ENCODE assay signal across 15 cellular contexts in the genomic region with DNA sequence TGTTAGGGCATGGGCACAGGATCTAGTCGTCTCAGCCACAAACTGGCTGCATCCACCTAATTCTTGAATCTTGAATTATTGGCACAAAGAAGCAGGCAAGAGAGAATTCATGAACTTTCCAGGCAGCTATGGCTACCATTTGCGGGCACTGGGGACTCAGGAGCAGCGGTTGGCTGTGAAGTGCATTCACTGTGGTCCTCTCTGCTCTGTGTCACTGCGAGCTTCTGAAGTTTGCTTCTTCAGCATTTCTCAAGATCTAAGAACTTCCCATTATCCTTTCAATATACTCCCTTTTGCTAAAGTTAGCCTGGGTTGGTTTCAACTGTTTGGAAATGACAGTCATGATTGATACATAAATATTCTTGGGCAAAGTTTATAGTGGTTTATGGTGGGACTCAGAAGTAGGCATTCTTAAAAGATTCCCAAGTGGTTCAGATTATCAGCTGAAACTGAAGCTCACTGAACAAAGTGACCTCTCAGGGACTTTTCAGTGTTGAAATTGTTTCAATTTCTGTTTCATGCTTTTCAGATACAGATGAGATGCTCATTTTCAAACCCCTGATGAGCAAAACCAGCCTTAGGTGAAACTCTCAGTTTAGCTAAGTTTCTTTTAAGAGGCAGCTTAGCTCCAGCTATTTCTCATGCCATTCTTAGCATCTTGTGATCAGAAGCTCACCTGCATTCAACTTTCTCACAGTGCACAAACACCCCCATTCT.
DNase-seq lines count a peak whose midpoint lies in the region; ATAC-seq and TF ChIP-seq lines count a peak whose summit lies in the region.
"Had no signal": no experiment of that assay in that cellular context is flagged by ENCODE, and none has a peak within 500 bp of the region (broad histone marks: within the 10 kb centered on the region; RNA-seq: fewer than 3 reads in every experiment).

No MANE protein-coding gene starts in this region.

- H3K9me3 ChIP-seq in upper lobe of left lung: no peaks in the 10 kb centered on the region

- no peak overlapping the region for H3K4me3 ChIP-seq in upper lobe of left lung
- H3K4me3 ChIP-seq: lung had no signal

- H3K27me3 ChIP-seq in upper lobe of left lung: no peaks in the 10 kb centered on the region

- no peak overlapping the region for H3K27ac ChIP-seq in upper lobe of left lung

- no peak for TF ChIP-seq POLR2A in upper lobe of left lung (IDR thresholded peaks at IDR 0.05)

- H3K9me3 Mint-ChIP-seq in nephron progenitor cell: no peaks in the 10 kb centered on the region
- peaks cover 5% of the 10 kb centered on the region for H3K9me3 Mint-ChIP-seq in stimulated activated effector memory CD8-positive, alpha-beta T cell treated with anti-CD3 and anti-CD28 coated beads, Interleukin-12 subunit alpha, Interleukin-12 subunit beta, amount 100 ng/mL, for 72 hours
- H3K9me3 Mint-ChIP-seq: endodermal cell had no signal

- H3K4me3 Mint-ChIP-seq in nephron progenitor cell: no peak overlapping the region
- no peak overlapping the region for H3K4me3 Mint-ChIP-seq in stimulated activated effector memory CD8-positive, alpha-beta T cell treated with anti-CD3 and anti-CD28 coated beads, Interleukin-12 subunit alpha, Interleukin-12 subunit beta, amount 100 ng/mL, for 72 hours
- H3K4me3 Mint-ChIP-seq: activated T-cell treated with anti-CD3 and anti-CD28 coated beads, Interleukin-2, amount 50 U/mL, for 4 hours; CD4-positive, alpha-beta memory T cell; endodermal cell had no signal

- no peaks in the 10 kb centered on the region for H3K36me3 ChIP-seq in upper lobe of left lung

- intact Hi-C loops in left ventricle myocardium superior (cut with micrococcal nuclease): no loop called here

- no peaks in the 10 kb centered on the region for H3K4me1 ChIP-seq in upper lobe of left lung

- TF ChIP-seq CTCF in nephron progenitor cell (IDR thresholded peaks at IDR 0.05) (no peak), upper lobe of left lung (IDR thresholded peaks at IDR 0.05) (no peak)

- ATAC-seq in GM18870 (IDR thresholded peaks at IDR 0.05; ENCODE audit: unreplicated experiment) (peak; percentile 96), GM21515 (IDR thresholded peaks at IDR 0.05; ENCODE audit: unreplicated experiment) (peak; percentile 92), HG03025 (IDR thresholded peaks at IDR 0.05; ENCODE audit: low FRiP score, unreplicated experiment) (peak; percentile 92), HG03575 (IDR thresholded peaks at IDR 0.05; ENCODE audit: extremely low read depth, insufficient number of reproducible peaks, low FRiP score, unreplicated experiment) (peak; percentile 94), upper lobe of left lung (ENCODE audit: low FRiP score in 2 of 2) (no peak), left ventricle myocardium superior (no peak)
- ATAC-seq in stimulated activated effector memory CD8-positive, alpha-beta T cell treated with anti-CD3 and anti-CD28 coated beads, Interleukin-12 subunit alpha, Interleukin-12 subunit beta, amount 100 ng/mL, for 72 hours: no peak
- ATAC-seq: activated T-cell treated with anti-CD3 and anti-CD28 coated beads, Interleukin-2, amount 50 U/mL, for 4 hours had no signal

- TF ChIP-seq EP300 in upper lobe of left lung (IDR thresholded peaks at IDR 0.05): no peak

- DNase-seq in nephron progenitor cell (no peak), upper lobe of left lung (no peak), left ventricle myocardium superior (no peak)
- DNase-seq in stimulated activated effector memory CD8-positive, alpha-beta T cell treated with anti-CD3 and anti-CD28 coated beads, Interleukin-12 subunit alpha, Interleukin-12 subunit beta, amount 100 ng/mL, for 72 hours (ENCODE audit: low spot score in 2 of 2): no peak
- DNase-seq: activated T-cell treated with anti-CD3 and anti-CD28 coated beads, Interleukin-2, amount 50 U/mL, for 4 hours; CD4-positive, alpha-beta memory T cell; endodermal cell; NCI-H1105 treated with DMSO at 0.1 percent for 48 hours; nucleus accumbens; SIG-M5 had no signal

- H3K36me3 Mint-ChIP-seq in nephron progenitor cell (ENCODE audit: low read depth): no peaks in the 10 kb centered on the region
- H3K36me3 Mint-ChIP-seq in stimulated activated effector memory CD8-positive, alpha-beta T cell treated with anti-CD3 and anti-CD28 coated beads, Interleukin-12 subunit alpha, Interleukin-12 subunit beta, amount 100 ng/mL, for 72 hours: no peaks in the 10 kb centered on the region
- H3K36me3 Mint-ChIP-seq: CD4-positive, alpha-beta memory T cell had no signal

- no peaks in the 10 kb centered on the region for H3K4me1 Mint-ChIP-seq in nephron progenitor cell
- no peaks in the 10 kb centered on the region for H3K4me1 Mint-ChIP-seq in stimulated activated effector memory CD8-positive, alpha-beta T cell treated with anti-CD3 and anti-CD28 coated beads, Interleukin-12 subunit alpha, Interleukin-12 subunit beta, amount 100 ng/mL, for 72 hours
- H3K4me1 Mint-ChIP-seq: CD4-positive, alpha-beta memory T cell; endodermal cell had no signal

- no peak overlapping the region for H3K27ac Mint-ChIP-seq in nephron progenitor cell
- H3K27ac Mint-ChIP-seq in stimulated activated effector memory CD8-positive, alpha-beta T cell treated with anti-CD3 and anti-CD28 coated beads, Interleukin-12 subunit alpha, Interleukin-12 subunit beta, amount 100 ng/mL, for 72 hours: no peak overlapping the region
- H3K27ac Mint-ChIP-seq: CD4-positive, alpha-beta memory T cell; endodermal cell had no signal

- H3K27me3 Mint-ChIP-seq in nephron progenitor cell (ENCODE audit: low read depth, poor library complexity): peaks cover 3% of the 10 kb centered on the region
- H3K27me3 Mint-ChIP-seq: CD4-positive, alpha-beta memory T cell had no signal

- WGBS in upper lobe of left lung, 2 donors: 80 to 91% methylated on average over 4 of the region's 4 CpGs

Comparison
In these comparisons a context has a peak if more than half of its experiments do, and no peak if none do; other contexts are left out.
1. ATAC-seq: peak in GM18870 (single experiment), GM21515 (single experiment), HG03025 (single experiment) and HG03575 (single experiment); none in stimulated activated effector memory CD8-positive, alpha-beta T cell treated with anti-CD3 and anti-CD28 coated beads, Interleukin-12 subunit alpha, Interleukin-12 subunit beta, amount 100 ng/mL, for 72 hours (single experiment), upper lobe of left lung (0 of 2) and left ventricle myocardium superior (single experiment).